Comparison of ENCODE assay signal across 36 cellular contexts in the genomic region with DNA sequence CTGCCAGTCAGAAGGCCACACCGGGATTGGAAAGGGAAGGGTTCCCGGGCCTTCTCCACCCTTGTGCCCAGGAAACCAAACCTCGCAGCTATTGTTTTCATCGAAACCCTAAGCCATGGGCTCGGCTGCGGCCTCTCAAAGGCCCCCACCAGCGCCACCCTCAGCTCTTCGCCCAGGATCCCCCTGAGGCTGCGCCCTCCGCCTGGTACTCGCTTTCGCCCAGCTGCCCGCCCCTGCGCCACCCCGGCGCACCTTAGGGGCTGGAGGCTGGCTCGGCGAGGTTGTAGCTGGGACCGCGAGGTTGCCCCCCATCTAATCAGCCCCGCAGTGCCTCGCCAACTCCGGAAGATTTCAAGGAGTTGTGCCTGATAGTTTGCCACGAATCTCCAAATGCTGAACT. TPM values are rescaled to one million over a fixed set of nuclear protein-coding genes. Genes with fewer than 3 reads are reported as not detected.
"Had no signal": no experiment of that assay in that cellular context is flagged by ENCODE, and none has a peak within 500 bp of the region (broad histone marks: within the 10 kb centered on the region; RNA-seq: fewer than 3 reads in every experiment).

No MANE protein-coding gene starts in this region.

- H3K36me3 ChIP-seq: ascending aorta, cardiac muscle cell had no signal

- ATAC-seq: activated CD8-positive, alpha-beta memory T cell treated with anti-CD3 and anti-CD28 coated beads, Interleukin-2, amount 10 ng/mL, durations not matched to agents 7 days and 5 days; activated CD8-positive, alpha-beta T cell treated with anti-CD3 and anti-CD28 coated beads, Interleukin-2, amount 10 ng/mL, durations not matched to agents 7 days and 5 days; activated naive CD8-positive, alpha-beta T cell treated with anti-CD3 and anti-CD28 coated beads, Interleukin-2, amount 50 U/mL, for 24 hours had no signal

- DNase-seq: activated B cell treated with CpG ODN at 0.5 μM for 24 hours; activated CD4-positive, alpha-beta memory T cell treated with anti-CD3 and anti-CD28 coated beads, Interleukin-2, amount 10 ng/mL, durations not matched to agents 7 days and 5 days; activated CD4-positive, alpha-beta T cell treated with anti-CD3 and anti-CD28 coated beads for 4 hours; activated CD4-positive, alpha-beta T cell treated with anti-CD3 and anti-CD28 coated beads, Interleukin-2, amount 10 ng/mL, durations not matched to agents 24 days and 14 days; activated CD4-positive, alpha-beta T cell treated with anti-CD3 and anti-CD28 coated beads, Interleukin-2, amount 50 U/mL, for 1 hour; activated CD4-positive, alpha-beta T cell treated with anti-CD3 and anti-CD28 coated beads, Interleukin-2, amount 50 U/mL, for 4 hours; activated CD4-positive, CD25-positive, alpha-beta regulatory T cell treated with anti-CD3 and anti-CD28 coated beads, Interleukin-2, amount 50 U/mL, for 72 hours; activated CD8-positive, alpha-beta memory T cell treated with anti-CD3 and anti-CD28 coated beads for 24 hours; activated CD8-positive, alpha-beta memory T cell treated with anti-CD3 and anti-CD28 coated beads, Interleukin-2, amount 10 ng/mL, durations not matched to agents 7 days and 5 days; activated CD8-positive, alpha-beta memory T cell treated with anti-CD3 and anti-CD28 coated beads, Interleukin-2, amount 50 U/mL, for 48 hours; activated CD8-positive, alpha-beta T cell treated with anti-CD3 and anti-CD28 coated beads, Interleukin-2, amount 10 ng/mL, durations not matched to agents 7 days and 5 days; activated effector memory CD4-positive, alpha-beta T cell treated with Interleukin-2 at 50 U/mL for 16 hours; activated gamma-delta T cell; activated naive CD4-positive, alpha-beta T cell treated with anti-CD3 and anti-CD28 coated beads, Interleukin-2, amount 10 ng/mL, durations not matched to agents 7 days and 5 days; activated naive CD4-positive, alpha-beta T cell treated with Interleukin-2 at 50 U/mL for 16 hours; activated naive CD8-positive, alpha-beta T cell treated with anti-CD3 and anti-CD28 coated beads, Interleukin-2, amount 10 ng/mL, durations not matched to agents 7 days and 5 days; activated naive CD8-positive, alpha-beta T cell treated with anti-CD3 and anti-CD28 coated beads, Interleukin-2, amount 50 U/mL, for 24 hours; activated T-cell treated with anti-CD3 and anti-CD28 coated beads, Interleukin-2, amount 50 U/mL, for 24 hours; activated T-cell treated with anti-CD3 and anti-CD28 coated beads, Interleukin-2, amount 50 U/mL, for 48 hours; amygdala; anterior cingulate cortex; caudate nucleus; cerebellar nuclear complex; T-helper 1 cell; T-helper 2 cell; T-helper 9 cell had no signal

- H3K4me3 ChIP-seq: ascending aorta, cardiac muscle cell had no signal

- H3K27me3 ChIP-seq: ascending aorta, cardiac muscle cell had no signal

- H3K36me3 Mint-ChIP-seq: activated CD8-positive, alpha-beta memory T cell treated with anti-CD3 and anti-CD28 coated beads, Interleukin-2, amount 10 ng/mL, durations not matched to agents 7 days and 5 days; activated naive CD4-positive, alpha-beta T cell treated with anti-CD3 and anti-CD28 coated beads, Interleukin-2, amount 10 ng/mL, durations not matched to agents 7 days and 5 days; activated naive CD4-positive, alpha-beta T cell treated with anti-CD3 and anti-CD28 coated beads, Interleukin-2, amount 50 U/mL, for 24 hours; activated naive CD8-positive, alpha-beta T cell; activated naive CD8-positive, alpha-beta T cell treated with anti-CD3 and anti-CD28 coated beads, Interleukin-2, amount 10 ng/mL, durations not matched to agents 7 days and 5 days had no signal

- H3K27ac ChIP-seq: ascending aorta, cardiac muscle cell, VCaP had no signal

- H3K4me1 Mint-ChIP-seq: activated B cell treated with CpG ODN at 0.5 μM for 24 hours; activated CD4-positive, alpha-beta T cell treated with anti-CD3 and anti-CD28 coated beads, Interleukin-2, amount 10 ng/mL, durations not matched to agents 24 days and 14 days; activated naive CD4-positive, alpha-beta T cell treated with anti-CD3 and anti-CD28 coated beads, Interleukin-2, amount 10 ng/mL, durations not matched to agents 7 days and 5 days; activated naive CD4-positive, alpha-beta T cell treated with anti-CD3 and anti-CD28 coated beads, Interleukin-2, amount 50 U/mL, for 24 hours; activated naive CD8-positive, alpha-beta T cell treated with anti-CD3 and anti-CD28 coated beads, Interleukin-2, amount 10 ng/mL, durations not matched to agents 7 days and 5 days; activated naive CD8-positive, alpha-beta T cell treated with anti-CD3 and anti-CD28 coated beads, Interleukin-2, amount 50 U/mL, for 24 hours; brain; central memory CD8-positive, alpha-beta T cell had no signal

- H3K27ac Mint-ChIP-seq: activated B cell treated with CpG ODN at 0.5 μM for 24 hours; activated CD4-positive, alpha-beta memory T cell treated with anti-CD3 and anti-CD28 coated beads, Interleukin-2, amount 10 ng/mL, durations not matched to agents 7 days and 5 days; activated CD4-positive, alpha-beta T cell treated with anti-CD3 and anti-CD28 coated beads, Interleukin-2, amount 10 ng/mL, durations not matched to agents 24 days and 14 days; activated CD8-positive, alpha-beta memory T cell treated with anti-CD3 and anti-CD28 coated beads, Interleukin-2, amount 10 ng/mL, durations not matched to agents 7 days and 5 days; activated CD8-positive, alpha-beta T cell treated with anti-CD3 and anti-CD28 coated beads, Interleukin-2, amount 10 ng/mL, durations not matched to agents 7 days and 5 days; activated naive CD4-positive, alpha-beta T cell treated with anti-CD3 and anti-CD28 coated beads, Interleukin-2, amount 10 ng/mL, durations not matched to agents 7 days and 5 days; activated naive CD4-positive, alpha-beta T cell treated with anti-CD3 and anti-CD28 coated beads, Interleukin-2, amount 50 U/mL, for 24 hours; activated naive CD8-positive, alpha-beta T cell; activated naive CD8-positive, alpha-beta T cell treated with anti-CD3 and anti-CD28 coated beads, Interleukin-2, amount 10 ng/mL, durations not matched to agents 7 days and 5 days; activated naive CD8-positive, alpha-beta T cell treated with anti-CD3 and anti-CD28 coated beads, Interleukin-2, amount 50 U/mL, for 24 hours; activated T-cell treated with anti-CD3 and anti-CD28 coated beads, Interleukin-2, amount 50 U/mL, for 24 hours; activated T-helper 2 cell treated with anti-CD3 and anti-CD28 coated beads, Interferon-gamma antibody, Interleukin-2, Interleukin-4, amounts not matched to agents 10 μg/mL and 5 μg/mL and 100 μg/mL, durations not matched to agents 14 hours and 24 hours and 36 hours; brain; T-helper 1 cell treated with Interleukin-12 subunit alpha and Interleukin-12 subunit beta and Interleukin-4 antibody, amounts not matched to agents 30 μg/mL and 1 μg/mL, for 36 hours; T-helper 2 cell treated with Interferon-gamma antibody and Interleukin-4, amounts not matched to agents 5 μg/mL and 100 μg/mL, for 36 hours had no signal

- H3K9me3 Mint-ChIP-seq: activated B cell treated with CpG ODN at 0.5 μM for 24 hours; activated CD4-positive, alpha-beta memory T cell treated with anti-CD3 and anti-CD28 coated beads, Interleukin-2, amount 10 ng/mL, durations not matched to agents 7 days and 5 days; activated CD4-positive, alpha-beta T cell treated with anti-CD3 and anti-CD28 coated beads, Interleukin-2, amount 10 ng/mL, durations not matched to agents 24 days and 14 days; activated naive CD4-positive, alpha-beta T cell treated with anti-CD3 and anti-CD28 coated beads, Interleukin-2, amount 10 ng/mL, durations not matched to agents 7 days and 5 days; activated naive CD4-positive, alpha-beta T cell treated with anti-CD3 and anti-CD28 coated beads, Interleukin-2, amount 50 U/mL, for 24 hours; activated naive CD8-positive, alpha-beta T cell treated with anti-CD3 and anti-CD28 coated beads, Interleukin-2, amount 10 ng/mL, durations not matched to agents 7 days and 5 days; activated naive CD8-positive, alpha-beta T cell treated with anti-CD3 and anti-CD28 coated beads, Interleukin-2, amount 50 U/mL, for 24 hours; activated T-cell treated with anti-CD3 and anti-CD28 coated beads, Interleukin-2, amount 50 U/mL, for 24 hours; activated T-helper 2 cell treated with anti-CD3 and anti-CD28 coated beads, Interferon-gamma antibody, Interleukin-2, Interleukin-4, amounts not matched to agents 10 μg/mL and 5 μg/mL and 100 μg/mL, durations not matched to agents 14 hours and 24 hours and 36 hours; brain; central memory CD8-positive, alpha-beta T cell; T-helper 1 cell treated with Interleukin-12 subunit alpha and Interleukin-12 subunit beta and Interleukin-4 antibody, amounts not matched to agents 30 μg/mL and 1 μg/mL, for 36 hours; T-helper 2 cell treated with Interferon-gamma antibody and Interleukin-4, amounts not matched to agents 5 μg/mL and 100 μg/mL, for 36 hours had no signal

- H3K4me1 ChIP-seq: ascending aorta had no signal

- H3K4me3 Mint-ChIP-seq: activated B cell treated with CpG ODN at 0.5 μM for 24 hours; activated CD4-positive, alpha-beta memory T cell treated with anti-CD3 and anti-CD28 coated beads, Interleukin-2, amount 10 ng/mL, durations not matched to agents 7 days and 5 days; activated CD4-positive, alpha-beta T cell treated with anti-CD3 and anti-CD28 coated beads, Interleukin-2, amount 10 ng/mL, durations not matched to agents 24 days and 14 days; activated CD8-positive, alpha-beta memory T cell treated with anti-CD3 and anti-CD28 coated beads, Interleukin-2, amount 10 ng/mL, durations not matched to agents 7 days and 5 days; activated CD8-positive, alpha-beta T cell treated with anti-CD3 and anti-CD28 coated beads, Interleukin-2, amount 10 ng/mL, durations not matched to agents 7 days and 5 days; activated naive CD4-positive, alpha-beta T cell treated with anti-CD3 and anti-CD28 coated beads, Interleukin-2, amount 10 ng/mL, durations not matched to agents 7 days and 5 days; activated naive CD4-positive, alpha-beta T cell treated with anti-CD3 and anti-CD28 coated beads, Interleukin-2, amount 50 U/mL, for 24 hours; activated naive CD8-positive, alpha-beta T cell; activated naive CD8-positive, alpha-beta T cell treated with anti-CD3 and anti-CD28 coated beads, Interleukin-2, amount 10 ng/mL, durations not matched to agents 7 days and 5 days; activated naive CD8-positive, alpha-beta T cell treated with anti-CD3 and anti-CD28 coated beads, Interleukin-2, amount 50 U/mL, for 24 hours; activated T-cell treated with anti-CD3 and anti-CD28 coated beads, Interleukin-2, amount 50 U/mL, for 24 hours; brain; central memory CD8-positive, alpha-beta T cell; T-helper 1 cell treated with Interleukin-12 subunit alpha and Interleukin-12 subunit beta and Interleukin-4 antibody, amounts not matched to agents 30 μg/mL and 1 μg/mL, for 36 hours; T-helper 2 cell treated with Interferon-gamma antibody and Interleukin-4, amounts not matched to agents 5 μg/mL and 100 μg/mL, for 36 hours had no signal

- H3K27me3 Mint-ChIP-seq: activated CD4-positive, alpha-beta T cell treated with anti-CD3 and anti-CD28 coated beads, Interleukin-2, amount 10 ng/mL, durations not matched to agents 24 days and 14 days; activated naive CD4-positive, alpha-beta T cell treated with anti-CD3 and anti-CD28 coated beads, Interleukin-2, amount 50 U/mL, for 24 hours; activated naive CD8-positive, alpha-beta T cell treated with anti-CD3 and anti-CD28 coated beads, Interleukin-2, amount 50 U/mL, for 24 hours; activated T-cell treated with anti-CD3 and anti-CD28 coated beads, Interleukin-2, amount 50 U/mL, for 24 hours; brain; central memory CD8-positive, alpha-beta T cell had no signal

RNA-seq across cellular contexts. Expression of gene FZD4, which starts 49.0 kb away (rescaled TPM):
- total RNA-seq: activated B cell treated with CpG ODN at 0.5 μM for 24 hours; activated CD4-positive, alpha-beta T cell treated with anti-CD3 and anti-CD28 coated beads, Interleukin-2, amount 10 ng/mL, durations not matched to agents 24 days and 14 days; activated CD8-positive, alpha-beta T cell treated with anti-CD3 and anti-CD28 coated beads, Interleukin-2, amount 10 ng/mL, durations not matched to agents 7 days and 5 days had no signal
